8 cellular contexts compared by ENCODE assay signal in genomic region chr1:43992232-43992995, GRCh38. TPM values are rescaled to one million over a fixed set of nuclear protein-coding genes. Genes with fewer than 3 reads are reported as not detected.
DNase-seq lines count a peak whose midpoint lies in the region; ATAC-seq and TF ChIP-seq lines count a peak whose summit lies in the region.

No MANE protein-coding gene starts in this region.

- DNase-seq in H9 (no peak), SJSA1 (ENCODE audit: low read depth in 1 of 2, low spot score in 2 of 2) (no peak), fibroblast of the aortic adventitia (ENCODE audit: low read depth) (no peak), AG20443 (ENCODE audit: low spot score) (no peak), mesenteric fat pad (ENCODE audit: low spot score) (no peak), NCI-H2107 (lab: John Stamatoyannopoulos, UW) (no peak)

- no peak overlapping the region for H3K23ac ChIP-seq in H9 (ENCODE audit: insufficient read length, low read depth, low read length)

- no peak overlapping the region for H3K4ac ChIP-seq in H9 (ENCODE audit: low read depth, low read length)

- peaks cover 10% of the 10 kb centered on the region for H3K23me2 ChIP-seq in H9 (ENCODE audit: insufficient read length, low read depth, low read length, poor library complexity, severe bottlenecking)

- no peak overlapping the region for H3K18ac ChIP-seq in H9 (ENCODE audit: insufficient read length, low read depth, low read length)

- peaks cover 16 to 23% of the 10 kb centered on the region in 2 experiments for H3K4me1 Mint-ChIP-seq in H9

- H3K4me3 Mint-ChIP-seq in H9, result peak overlapping the region; percentile 81 to 93

- no peak overlapping the region for H4K8ac ChIP-seq in H9 (replicated peaks; ENCODE audit: insufficient read length, low read depth, low read length)

- H4K91ac ChIP-seq in H9 (ENCODE audit: insufficient read length, low read depth, low read length), result no peak overlapping the region

- no CpG with 5 or more reads among the region's 11 CpGs for WGBS in H9 (ENCODE audit: extremely low coverage, insufficient read length, low lambda C conversion rate)

- H3K79me1 ChIP-seq in H9 (ENCODE audit: insufficient read depth, low read depth, low read length, poor library complexity, severe bottlenecking), result no peaks in the 10 kb centered on the region

- H3K9ac ChIP-seq in H9 (ENCODE audit: extremely low read depth, insufficient read length, low read length) (no peak overlapping the region), skeletal muscle satellite cell (ENCODE audit: low read depth, low read length) (peak overlapping the region; percentile 80)

- no peaks in the 10 kb centered on the region for H3K9me3 ChIP-seq in H9 (ENCODE audit: control insufficient read depth, low read depth, low read length)
- no peaks in the 10 kb centered on the region for H3K9me3 ChIP-seq in SJSA1 (replicated peaks)
- H3K9me3 ChIP-seq in skeletal muscle satellite cell (replicated peaks; ENCODE audit: low read length), result no peaks in the 10 kb centered on the region

- peaks cover 6% of the 10 kb centered on the region for H3K27me3 Mint-ChIP-seq in H9 (ENCODE audit: low read depth)

- ATAC-seq in GM21526 (IDR thresholded peaks at IDR 0.05; ENCODE audit: low FRiP score, unreplicated experiment), result no peak

- H2BK120ac ChIP-seq in H9 (ENCODE audit: low read depth, low read length, poor library complexity, severe bottlenecking), result no peak overlapping the region

- no peak overlapping the region for H3T11ph ChIP-seq in H9 (ENCODE audit: low read length)

- H3K14ac ChIP-seq in H9 (ENCODE audit: insufficient read depth, low read length), result no peak overlapping the region

- H3K36me3 ChIP-seq in SJSA1, result no peaks in the 10 kb centered on the region
- no peaks in the 10 kb centered on the region for H3K36me3 ChIP-seq in skeletal muscle satellite cell (ENCODE audit: insufficient read depth, low read length)

- H3K36me3 Mint-ChIP-seq in H9 (ENCODE audit: insufficient read depth in 1 of 3, low read depth in 3 of 3), result peaks cover 5 to 6% (median 6%) of the 10 kb centered on the region in 3 experiments; a peak in 5 of 7 replicates

- H3K4me2 ChIP-seq in H9 (ENCODE audit: insufficient read depth, insufficient read length, low read length) (peak overlapping the region; percentile 80), skeletal muscle satellite cell (ENCODE audit: low read length) (peak overlapping the region; percentile 98)

- H3K79me2 ChIP-seq in H9 (ENCODE audit: insufficient read depth, low read length), result no peaks in the 10 kb centered on the region

- H3K4me3 ChIP-seq in SJSA1, result peak overlapping the region; percentile 47
- peak overlapping the region; percentile 75 for H3K4me3 ChIP-seq in fibroblast of the aortic adventitia (ENCODE audit: low read depth, low read length)
- H3K4me3 ChIP-seq in skeletal muscle satellite cell (ENCODE audit: low read length), result peak overlapping the region; percentile 81

- no peak overlapping the region for H2AFZ ChIP-seq in H9 (ENCODE audit: low read length)

- H4K5ac ChIP-seq in H9 (ENCODE audit: insufficient read length, low read depth, low read length), result no peak overlapping the region

- H3K56ac ChIP-seq in H9 (ENCODE audit: insufficient read length, low read depth, low read length), result no peak overlapping the region

- no peak overlapping the region for H2BK12ac ChIP-seq in H9 (ENCODE audit: insufficient read length, low read depth, low read length)

- H4K20me1 ChIP-seq in H9 (ENCODE audit: control insufficient read depth, insufficient read depth, insufficient read length), result no peaks in the 10 kb centered on the region

- H3K27me3 ChIP-seq in H9 (ENCODE audit: insufficient read depth, low read length) (no peaks in the 10 kb centered on the region), SJSA1 (replicated peaks) (no peaks in the 10 kb centered on the region), skeletal muscle satellite cell (ENCODE audit: control insufficient read depth, insufficient read depth, low read length) (no peaks in the 10 kb centered on the region)

- no peak overlapping the region for H2BK20ac ChIP-seq in H9 (ENCODE audit: low read depth, low read length, poor library complexity, severe bottlenecking)

- H3K27ac Mint-ChIP-seq in H9, result peak overlapping the region in 2 of 3 experiments; percentile 52 to 93; a peak in 3 of 7 replicates

- H3K4me1 ChIP-seq in H9 (ENCODE audit: insufficient read depth, low read length), result no peaks in the 10 kb centered on the region
- H3K4me1 ChIP-seq in SJSA1 (replicated peaks), result peaks cover 8% of the 10 kb centered on the region
- H3K4me1 ChIP-seq in skeletal muscle satellite cell (ENCODE audit: control insufficient read depth, insufficient read depth, low read length), result peaks cover 12% of the 10 kb centered on the region

- no peak overlapping the region for H2AK5ac ChIP-seq in H9 (ENCODE audit: insufficient read length, low read length)

- H3K27ac ChIP-seq in H9 (ENCODE audit: insufficient read length, low read depth, low read length), result no peak overlapping the region
- H3K27ac ChIP-seq in SJSA1, result no peak overlapping the region

- no peak for TF ChIP-seq CTCF in H9 (conservative IDR thresholded peaks at IDR 0.05)
- TF ChIP-seq CTCF in fibroblast of the aortic adventitia (IDR thresholded peaks at IDR 0.05; ENCODE audit: insufficient read depth, low read length), result no peak

- no peak overlapping the region for H2BK15ac ChIP-seq in H9 (ENCODE audit: low read depth, low read length)

- no peak overlapping the region for H2BK5ac ChIP-seq in H9 (ENCODE audit: insufficient read length, low read length)

- H3K9me3 Mint-ChIP-seq in H9, result no peaks in the 10 kb centered on the region

RNA-seq across cellular contexts. Expression of gene CCDC24, which starts 1.0 kb away (rescaled TPM):
- total RNA-seq in H9 (2021), result 11.8 and 12.4 TPM in 2 replicates
- total RNA-seq in SJSA1 (2014; rRNA removed; shearing (Covaris generic)), result 1.7 and 4.1 TPM in 2 replicates
- total RNA-seq in fibroblast of the aortic adventitia (ENCODE audit: low replicate concordance), result 2.6 TPM in 2 replicates
- total RNA-seq in skeletal muscle satellite cell (2012; rRNA removed), result 2.3 and 5.0 TPM in 2 replicates
- total RNA-seq in mesenteric fat pad, result 3.9 TPM

RNA-seq across cellular contexts. Expression of gene B4GALT2, which starts 13.4 kb away (rescaled TPM):
- total RNA-seq in H9 (2021) (70.9 and 74.0 TPM in 2 replicates), fibroblast of the aortic adventitia (ENCODE audit: low replicate concordance) (19.7 and 99.1 TPM in 2 replicates), mesenteric fat pad (66.3 TPM)
- 70.2 and 81.8 TPM in 2 replicates for total RNA-seq in SJSA1 (2014; rRNA removed; shearing (Covaris generic))
- total RNA-seq in skeletal muscle satellite cell (2012; rRNA removed), result 72.8 and 94.4 TPM in 2 replicates

RNA-seq across cellular contexts. Expression of gene ATP6V0B, which starts 17.7 kb away (rescaled TPM):
- 127 and 131 TPM in 2 replicates for total RNA-seq in H9 (2021)
- total RNA-seq in SJSA1 (2014; rRNA removed; shearing (Covaris generic)), result 154 and 235 TPM in 2 replicates
- 47.3 and 53.1 TPM in 2 replicates for total RNA-seq in fibroblast of the aortic adventitia (ENCODE audit: low replicate concordance)
- 75.8 and 112 TPM in 2 replicates for total RNA-seq in skeletal muscle satellite cell (2012; rRNA removed)
- total RNA-seq in mesenteric fat pad, result 133 TPM

RNA-seq across cellular contexts. Expression of gene DPH2, which starts 22.6 kb away (rescaled TPM):
- total RNA-seq in H9 (2021) (74.4 and 79.6 TPM in 2 replicates), fibroblast of the aortic adventitia (ENCODE audit: low replicate concordance) (15.1 and 15.6 TPM in 2 replicates), mesenteric fat pad (23.2 TPM)
- total RNA-seq in SJSA1 (2014; rRNA removed; shearing (Covaris generic)), result 20.3 and 50.3 TPM in 2 replicates
- total RNA-seq in skeletal muscle satellite cell (2012; rRNA removed), result 18.1 and 19.8 TPM in 2 replicates

RNA-seq across cellular contexts. Expression of gene SLC6A9, which starts 38.8 kb away (rescaled TPM):
- total RNA-seq in H9 (2021), result 29.5 and 30.1 TPM in 2 replicates
- 0.66 and 1.4 TPM in 2 replicates for total RNA-seq in SJSA1 (2014; rRNA removed; shearing (Covaris generic))
- total RNA-seq in fibroblast of the aortic adventitia (ENCODE audit: low replicate concordance), result 6.8 and 25.9 TPM in 2 replicates
- 1.8 and 3.1 TPM in 2 replicates for total RNA-seq in skeletal muscle satellite cell (2012; rRNA removed)
- total RNA-seq in mesenteric fat pad, result 2.2 TPM
